ENCODE assay signal across 1 cellular context in the genomic region with DNA sequence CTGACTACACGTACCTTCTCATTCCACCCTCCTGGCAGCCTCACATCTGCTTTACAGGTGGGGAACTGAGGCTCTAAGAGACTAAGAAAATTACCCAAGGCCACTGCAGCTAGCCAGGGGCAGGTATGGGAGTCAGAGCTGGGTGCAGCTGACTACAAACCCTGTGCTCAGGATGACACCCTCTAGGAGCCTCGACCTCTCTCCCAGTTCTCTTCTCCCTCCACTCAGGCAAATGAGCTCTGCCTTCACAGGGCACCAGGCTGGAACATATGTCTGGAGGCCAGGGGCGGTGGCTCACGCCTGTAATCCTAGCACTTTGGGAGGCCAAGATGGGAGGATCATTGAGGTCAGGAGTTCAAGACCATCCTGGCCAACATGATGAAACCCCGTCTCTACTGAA.
TF ChIP-seq lines count a peak whose summit lies in the region.

No MANE protein-coding gene starts in this region.

TF ChIP-seq in liver, 16 proteins besides CTCF, POLR2A, EP300 and RAD21 (continued from another document):
- TF ChIP-seq, protein P1, sequence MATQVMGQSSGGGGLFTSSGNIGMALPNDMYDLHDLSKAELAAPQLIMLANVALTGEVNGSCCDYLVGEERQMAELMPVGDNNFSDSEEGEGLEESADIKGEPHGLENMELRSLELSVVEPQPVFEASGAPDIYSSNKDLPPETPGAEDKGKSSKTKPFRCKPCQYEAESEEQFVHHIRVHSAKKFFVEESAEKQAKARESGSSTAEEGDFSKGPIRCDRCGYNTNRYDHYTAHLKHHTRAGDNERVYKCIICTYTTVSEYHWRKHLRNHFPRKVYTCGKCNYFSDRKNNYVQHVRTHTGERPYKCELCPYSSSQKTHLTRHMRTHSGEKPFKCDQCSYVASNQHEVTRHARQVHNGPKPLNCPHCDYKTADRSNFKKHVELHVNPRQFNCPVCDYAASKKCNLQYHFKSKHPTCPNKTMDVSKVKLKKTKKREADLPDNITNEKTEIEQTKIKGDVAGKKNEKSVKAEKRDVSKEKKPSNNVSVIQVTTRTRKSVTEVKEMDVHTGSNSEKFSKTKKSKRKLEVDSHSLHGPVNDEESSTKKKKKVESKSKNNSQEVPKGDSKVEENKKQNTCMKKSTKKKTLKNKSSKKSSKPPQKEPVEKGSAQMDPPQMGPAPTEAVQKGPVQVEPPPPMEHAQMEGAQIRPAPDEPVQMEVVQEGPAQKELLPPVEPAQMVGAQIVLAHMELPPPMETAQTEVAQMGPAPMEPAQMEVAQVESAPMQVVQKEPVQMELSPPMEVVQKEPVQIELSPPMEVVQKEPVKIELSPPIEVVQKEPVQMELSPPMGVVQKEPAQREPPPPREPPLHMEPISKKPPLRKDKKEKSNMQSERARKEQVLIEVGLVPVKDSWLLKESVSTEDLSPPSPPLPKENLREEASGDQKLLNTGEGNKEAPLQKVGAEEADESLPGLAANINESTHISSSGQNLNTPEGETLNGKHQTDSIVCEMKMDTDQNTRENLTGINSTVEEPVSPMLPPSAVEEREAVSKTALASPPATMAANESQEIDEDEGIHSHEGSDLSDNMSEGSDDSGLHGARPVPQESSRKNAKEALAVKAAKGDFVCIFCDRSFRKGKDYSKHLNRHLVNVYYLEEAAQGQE (IDR thresholded peaks at IDR 0.05): no peak
- TF ChIP-seq JUND (IDR thresholded peaks at IDR 0.05) (no peak), SP1 (IDR thresholded peaks at IDR 0.05) (no peak), NR2F2 (IDR thresholded peaks at IDR 0.05) (no peak), TAF1 (conservative IDR thresholded peaks at IDR 0.05) (no peak)
